ENCODE assay signal across 8 cellular contexts in the genomic region with DNA sequence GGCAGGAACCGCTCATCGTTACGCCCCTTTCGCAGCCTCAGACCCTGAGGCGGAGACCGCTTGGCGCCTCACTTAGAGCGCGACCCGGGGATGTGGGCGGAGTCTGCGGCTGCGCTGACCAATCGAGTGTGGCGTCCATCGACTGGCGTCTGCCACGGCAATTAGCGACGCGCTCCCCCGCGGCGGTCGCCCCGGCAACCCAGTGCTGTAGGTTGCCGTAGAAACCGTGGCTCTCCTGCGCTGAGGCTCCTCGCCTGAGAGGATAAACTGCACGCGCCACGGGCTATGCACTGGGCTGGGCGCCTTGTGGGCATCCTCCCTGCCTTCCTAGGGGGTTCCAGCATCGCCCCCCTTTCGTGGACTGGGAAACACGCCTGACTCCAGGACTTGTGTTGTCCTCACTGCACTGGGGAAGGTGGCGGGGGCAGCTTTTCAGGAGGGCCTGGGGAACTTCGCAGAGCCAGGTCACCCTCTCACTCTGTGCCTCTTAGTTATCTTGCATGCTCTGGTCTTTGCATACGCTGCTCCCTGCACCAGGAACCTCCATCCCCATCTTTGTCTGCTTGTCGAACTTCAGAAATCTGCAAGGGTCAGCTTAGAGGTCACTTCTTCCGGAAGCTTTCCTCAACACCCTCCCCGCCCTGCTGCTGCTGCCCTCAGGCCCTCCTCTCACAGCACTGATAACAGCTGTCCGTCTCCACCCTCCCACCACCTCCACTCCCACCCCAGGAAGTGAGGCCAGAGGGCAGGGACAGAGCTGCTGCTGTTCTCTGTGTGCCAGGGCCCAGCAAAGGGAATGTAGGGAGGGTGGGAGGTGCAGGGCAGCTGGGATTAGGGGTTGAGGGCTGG. TPM values are rescaled to one million over a fixed set of nuclear protein-coding genes. Genes with fewer than 3 reads are reported as not detected.
DNase-seq lines count a peak whose midpoint lies in the region; ATAC-seq and TF ChIP-seq lines count a peak whose summit lies in the region.

No MANE protein-coding gene starts in this region.

- 3% methylated on average over 37 of the region's 44 CpGs for WGBS in prostate gland

- no peak for TF ChIP-seq CTCF in prostate gland (IDR thresholded peaks at IDR 0.05)

- H3K9me3 ChIP-seq in prostate gland: no peaks in the 10 kb centered on the region

- intact Hi-C loops in left ventricle myocardium superior (cut with micrococcal nuclease) (no loop called here), prostate gland (cut with DNase I) (no loop called here)

- peak overlapping the region; percentile 14 to 31 for H3K4me3 ChIP-seq in prostate gland

- H3K27me3 ChIP-seq in prostate gland (replicated peaks; ENCODE audit: insufficient read depth): no peaks in the 10 kb centered on the region

- H3K4me1 ChIP-seq in prostate gland (replicated peaks): peaks cover 8% of the 10 kb centered on the region

- peak; percentile 97 for DNase-seq in GM03348 (ENCODE audit: low spot score)
- peak; percentile 96 for DNase-seq in NCI-H1436 (lab: John Stamatoyannopoulos, UW)
- peak; percentile 54 to 90 (median 75) for DNase-seq in T-helper 2 cell
- DNase-seq in left ventricle myocardium superior: peak; percentile 94
- peak; percentile 64 for DNase-seq in prostate gland (ENCODE audit: low spot score)
- peak; percentile 84 for DNase-seq in ureter (ENCODE audit: low spot score)

- peak; percentile 77 for ATAC-seq in HG02623 (IDR thresholded peaks at IDR 0.05; ENCODE audit: unreplicated experiment)
- ATAC-seq in left ventricle myocardium superior: peak; percentile 95

- no peaks in the 10 kb centered on the region for H3K36me3 ChIP-seq in prostate gland

- H3K27ac ChIP-seq in angular gyrus (ENCODE audit: low read depth, low read length): peak overlapping the region; percentile 64
- H3K27ac ChIP-seq in prostate gland: peak overlapping the region in 1 of 2 donors; percentile 39

- TF ChIP-seq POLR2A in prostate gland (IDR thresholded peaks at IDR 0.05): no peak

RNA-seq across cellular contexts. Expression of a gene that starts 0.5 kb away (rescaled TPM):
- 1.8 TPM for total RNA-seq in left ventricle myocardium superior
- total RNA-seq in prostate gland: 1 to 10 TPM; 4.6 to 5.5 TPM
- total RNA-seq in ureter: 5.7 TPM

RNA-seq across cellular contexts. Expression of a gene that starts 12.5 kb away (rescaled TPM):
- total RNA-seq in left ventricle myocardium superior (18.0 TPM), prostate gland (10 to 100 TPM; 77.7 to 83.1 TPM), ureter (25.8 TPM)

RNA-seq across cellular contexts. Expression of a gene that starts 17.9 kb away (rescaled TPM):
- total RNA-seq in left ventricle myocardium superior (0.30 TPM), prostate gland (10 to 100 TPM; 13.0 to 53.9 TPM), ureter (8.1 TPM)

RNA-seq across cellular contexts. Expression of a gene that starts 31.3 kb away (rescaled TPM):
- total RNA-seq in left ventricle myocardium superior (not detected), prostate gland (under 1 TPM in 1 of 2 donors, not detected in 1; 0.45 TPM), ureter (not detected)

RNA-seq across cellular contexts. Expression of a gene that starts 32.3 kb away (rescaled TPM):
- total RNA-seq in left ventricle myocardium superior (24.4 TPM), prostate gland (10 to 100 TPM; 41.5 to 48.9 TPM), ureter (79.6 TPM)
